Comparison of ENCODE assay signal across 8 cellular contexts in genomic region chr5:172984244-172984953, GRCh38. TPM values are rescaled to one million over a fixed set of nuclear protein-coding genes. Genes with fewer than 3 reads are reported as not detected.
DNase-seq lines count a peak whose midpoint lies in the region; ATAC-seq and TF ChIP-seq lines count a peak whose summit lies in the region.

No MANE protein-coding gene starts in this region.

- intact Hi-C loops in activated CD8-positive, alpha-beta T cell treated with anti-CD3 and anti-CD28 coated beads for 36 hours (cut with micrococcal nuclease): loop anchor here (2.0 to 5.0 kb wide), 2 partner anchors 160 to 218 kb away; partner anchors contain the start of gene BNIP1

- H3K4me3 Mint-ChIP-seq in activated CD8-positive, alpha-beta T cell treated with anti-CD3 and anti-CD28 coated beads for 36 hours: peak overlapping the region; percentile 91

- ATAC-seq in GM19035 (IDR thresholded peaks at IDR 0.05; ENCODE audit: unreplicated experiment) (peak; percentile 63), HG03354 (IDR thresholded peaks at IDR 0.05; ENCODE audit: poor library complexity, severe bottlenecking, unreplicated experiment) (peak; percentile 78)
- peak; percentile 80 for ATAC-seq in activated CD8-positive, alpha-beta T cell treated with anti-CD3 and anti-CD28 coated beads for 36 hours

- no peaks in the 10 kb centered on the region for H3K9me3 Mint-ChIP-seq in activated CD8-positive, alpha-beta T cell treated with anti-CD3 and anti-CD28 coated beads for 36 hours

- H3K36me3 Mint-ChIP-seq in activated CD8-positive, alpha-beta T cell treated with anti-CD3 and anti-CD28 coated beads for 36 hours (ENCODE audit: low read depth): peaks cover 24% of the 10 kb centered on the region

- CTCF ChIA-PET in activated CD8-positive, alpha-beta T cell treated with anti-CD3 and anti-CD28 coated beads for 36 hours (lab: Charles Lee): interaction anchor here (0.6 to 4.3 kb wide), 30 partner anchors 11 to 632 kb away, joined by 3 to 37 read pairs (median 4); partner anchors contain the start of genes BNIP1, RPL26L1 and STC2

- H3K27me3 Mint-ChIP-seq in activated CD8-positive, alpha-beta T cell treated with anti-CD3 and anti-CD28 coated beads for 36 hours: no peaks in the 10 kb centered on the region

- peaks cover 32% of the 10 kb centered on the region for H3K4me1 Mint-ChIP-seq in activated CD8-positive, alpha-beta T cell treated with anti-CD3 and anti-CD28 coated beads for 36 hours (ENCODE audit: low read depth)

- peak; percentile 78 for DNase-seq in Ammon's horn (ENCODE audit: low spot score)
- peak; percentile 88 for DNase-seq in NCI-H69 (lab: John Stamatoyannopoulos, UW)
- peak; percentile 92 for DNase-seq in activated CD8-positive, alpha-beta T cell treated with anti-CD3 and anti-CD28 coated beads for 36 hours
- peak; percentile 69 for DNase-seq in effector CD4-positive, alpha-beta T cell
- DNase-seq in lung microvascular endothelial cell (ENCODE audit: low read depth in 2 of 2): peak; percentile 90 to 91
- peak; percentile 50 to 72 (median 62) for DNase-seq in stimulated activated CD4-positive, alpha-beta T cell treated with anti-CD3 and anti-CD28 coated beads, TNF-alpha, amount 100 ng/mL, for 48 hours (ENCODE audit: low read depth in 3 of 3)

- POLR2A ChIA-PET in activated CD8-positive, alpha-beta T cell treated with anti-CD3 and anti-CD28 coated beads for 36 hours (lab: Charles Lee): interaction anchor here (0.7 to 2.5 kb wide), 26 partner anchors 8 to 631 kb away, joined by 3 to 24 read pairs (median 5); partner anchors contain the start of genes BNIP1, DUSP1, RPL26L1 and STC2

- H3K27ac Mint-ChIP-seq in activated CD8-positive, alpha-beta T cell treated with anti-CD3 and anti-CD28 coated beads for 36 hours: peak overlapping the region; percentile 98

- peak; percentile 53 for TF ChIP-seq CTCF in activated CD8-positive, alpha-beta T cell treated with anti-CD3 and anti-CD28 coated beads for 36 hours (IDR thresholded peaks at IDR 0.05)

RNA-seq across cellular contexts. Expression of gene ATP6V0E1, which starts 0.8 kb away (rescaled TPM):
- 10 to 100 TPM; 68.0 to 79.8 TPM for total RNA-seq in activated CD8-positive, alpha-beta T cell treated with anti-CD3 and anti-CD28 coated beads for 36 hours
- 318 and 553 TPM in 2 replicates for total RNA-seq in lung microvascular endothelial cell

RNA-seq across cellular contexts. Expression of gene RPL26L1, which starts 25.2 kb away (rescaled TPM):
- total RNA-seq in activated CD8-positive, alpha-beta T cell treated with anti-CD3 and anti-CD28 coated beads for 36 hours: 10 to 100 TPM; 72.9 to 74.9 TPM
- total RNA-seq in lung microvascular endothelial cell: 27.2 and 28.4 TPM in 2 replicates

Comparison
In these comparisons a context has a peak if more than half of its experiments do, and no peak if none do; other contexts are left out.
1. Peak in every context shown above with its lines: DNase-seq and ATAC-seq.